ENCODE assay signal across 8 cellular contexts in genomic region chr12:57605308-57606015, GRCh38. TPM values are rescaled to one million over a fixed set of nuclear protein-coding genes. Genes with fewer than 3 reads are reported as not detected.
DNase-seq lines count a peak whose midpoint lies in the region; ATAC-seq and TF ChIP-seq lines count a peak whose summit lies in the region.

No MANE protein-coding gene starts in this region.

- peaks cover 25% of the 10 kb centered on the region for H3K4me1 Mint-ChIP-seq in activated CD4-positive, alpha-beta T cell treated with anti-CD3 and anti-CD28 coated beads, Interleukin-2, amount 10 ng/mL, durations not matched to agents 7 days and 5 days

- 32 to 39% (median 38%) methylated on average over 12 of the region's 12 CpGs for WGBS in adipose tissue, 3 donors
- 73% methylated on average over 12 of the region's 12 CpGs for WGBS in thymus

- H3K27me3 Mint-ChIP-seq in activated CD4-positive, alpha-beta T cell treated with anti-CD3 and anti-CD28 coated beads, Interleukin-2, amount 10 ng/mL, durations not matched to agents 7 days and 5 days = peaks cover 3% of the 10 kb centered on the region

- H3K36me3 ChIP-seq in thymus (ENCODE audit: control insufficient read depth, insufficient read depth) = peaks cover 38% of the 10 kb centered on the region

- DNase-seq in activated CD4-positive, alpha-beta T cell treated with anti-CD3 and anti-CD28 coated beads, Interleukin-2, amount 10 ng/mL, durations not matched to agents 7 days and 5 days = no peak
- no peak for DNase-seq in activated CD4-positive, alpha-beta T cell treated with anti-CD3 and anti-CD28 coated beads for 1 hour
- DNase-seq in left kidney (ENCODE audit: low read depth, low spot score) = peak; percentile 41
- DNase-seq in NCI-H345 (lab: John Stamatoyannopoulos, UW) = no peak
- no peak for DNase-seq in GM13977 (ENCODE audit: low spot score)

- H3K4me3 Mint-ChIP-seq in activated CD4-positive, alpha-beta T cell treated with anti-CD3 and anti-CD28 coated beads, Interleukin-2, amount 10 ng/mL, durations not matched to agents 7 days and 5 days = peak overlapping the region; percentile 76

- ATAC-seq in HG02970 (IDR thresholded peaks at IDR 0.05; ENCODE audit: low FRiP score, unreplicated experiment) = no peak

- H3K36me3 Mint-ChIP-seq in activated CD4-positive, alpha-beta T cell treated with anti-CD3 and anti-CD28 coated beads, Interleukin-2, amount 10 ng/mL, durations not matched to agents 7 days and 5 days (ENCODE audit: low read depth) = peaks cover 25% of the 10 kb centered on the region

- H3K27ac ChIP-seq in adipose tissue (ENCODE audit: low read depth, low read length) = peak overlapping the region; percentile 7
- H3K27ac ChIP-seq in thymus (ENCODE audit: low read depth) = peak overlapping the region; percentile 68

- H3K27ac Mint-ChIP-seq in activated CD4-positive, alpha-beta T cell treated with anti-CD3 and anti-CD28 coated beads, Interleukin-2, amount 10 ng/mL, durations not matched to agents 7 days and 5 days = peak overlapping the region; percentile 86

- TF ChIP-seq CTCF in GM13977 (IDR thresholded peaks at IDR 0.05; ENCODE audit: extremely low read depth, insufficient read depth, missing control alignments) = no peak

- H3K27me3 ChIP-seq in thymus (ENCODE audit: control insufficient read depth, insufficient read depth) = peaks cover 3% of the 10 kb centered on the region

- in situ Hi-C loops in GM13977 (cut with MboI; ENCODE audit: low pct_unique_long_range_greater_than_20kb, low sequenced_read_pairs, unreplicated experiment) = no loop called here

- peaks cover 24% of the 10 kb centered on the region for H3K4me1 ChIP-seq in thymus (ENCODE audit: control insufficient read depth, insufficient read depth, low read length)

- CTCF ChIA-PET in activated CD4-positive, alpha-beta T cell treated with anti-CD3 and anti-CD28 coated beads, Interleukin-2, amount 10 ng/mL, durations not matched to agents 7 days and 5 days (lab: Charles Lee) = interaction anchor here (0.6 to 1.5 kb wide), 4 partner anchors 13 to 21 kb away, joined by 3 to 11 read pairs (median 3); no protein-coding TSS in a partner anchor

- H3K9me3 Mint-ChIP-seq in activated CD4-positive, alpha-beta T cell treated with anti-CD3 and anti-CD28 coated beads, Interleukin-2, amount 10 ng/mL, durations not matched to agents 7 days and 5 days = no peaks in the 10 kb centered on the region

- H3K9me3 ChIP-seq in thymus (ENCODE audit: control insufficient read depth) = no peaks in the 10 kb centered on the region

- peak overlapping the region; percentile 86 for H3K4me3 ChIP-seq in thymus (ENCODE audit: low read length)

- POLR2A ChIA-PET in activated CD4-positive, alpha-beta T cell treated with anti-CD3 and anti-CD28 coated beads, Interleukin-2, amount 10 ng/mL, durations not matched to agents 7 days and 5 days (lab: Charles Lee) = no interaction called here

RNA-seq across cellular contexts. Expression of gene DTX3, which starts 0.8 kb away (rescaled TPM):
- 10 to 100 TPM; 15.5 to 16.5 TPM for total RNA-seq in activated CD4-positive, alpha-beta T cell treated with anti-CD3 and anti-CD28 coated beads, Interleukin-2, amount 10 ng/mL, durations not matched to agents 7 days and 5 days
- polyA plus RNA-seq in adipose tissue (10 to 100 TPM in 2 of 3 donors, 1 to 10 TPM in 1; 8.4 to 23.3 (median 14.5) TPM), thymus (36.8 TPM)

RNA-seq across cellular contexts. Expression of gene ARHGEF25, which starts 5.8 kb away (rescaled TPM):
- under 1 TPM; 0.25 to 0.42 TPM for total RNA-seq in activated CD4-positive, alpha-beta T cell treated with anti-CD3 and anti-CD28 coated beads, Interleukin-2, amount 10 ng/mL, durations not matched to agents 7 days and 5 days
- polyA plus RNA-seq in adipose tissue (10 to 100 TPM in 2 of 3 donors, 1 to 10 TPM in 1; 4.7 to 69.7 (median 10.8) TPM), thymus (8.5 TPM)

RNA-seq across cellular contexts. Expression of gene PIP4K2C, which starts 14.5 kb away (rescaled TPM):
- 10 to 100 TPM; 17.9 to 20.4 TPM for total RNA-seq in activated CD4-positive, alpha-beta T cell treated with anti-CD3 and anti-CD28 coated beads, Interleukin-2, amount 10 ng/mL, durations not matched to agents 7 days and 5 days
- polyA plus RNA-seq in adipose tissue (10 to 100 TPM in 2 of 3 donors, 1 to 10 TPM in 1; 8.8 to 10.2 (median 10.1) TPM), thymus (14.4 TPM)

RNA-seq across cellular contexts. Expression of gene B4GALNT1, which starts 27.5 kb away (rescaled TPM):
- total RNA-seq in activated CD4-positive, alpha-beta T cell treated with anti-CD3 and anti-CD28 coated beads, Interleukin-2, amount 10 ng/mL, durations not matched to agents 7 days and 5 days = under 1 TPM; 0.62 to 0.77 TPM
- polyA plus RNA-seq in adipose tissue = 1 to 10 TPM in 1 of 3 donors, under 1 TPM in 2; 0.35 to 2.5 (median 0.70) TPM
- polyA plus RNA-seq in thymus = 1.3 TPM

RNA-seq across cellular contexts. Expression of gene KIF5A, which starts 55.6 kb away (rescaled TPM):
- total RNA-seq in activated CD4-positive, alpha-beta T cell treated with anti-CD3 and anti-CD28 coated beads, Interleukin-2, amount 10 ng/mL, durations not matched to agents 7 days and 5 days = under 1 TPM; 0.64 to 0.89 TPM
- under 1 TPM; 0.04 to 0.41 (median 0.11) TPM for polyA plus RNA-seq in adipose tissue
- 0.27 TPM for polyA plus RNA-seq in thymus
